1 cellular context compared by ENCODE assay signal in genomic region chr2:202577250-202578183, GRCh38.
TF ChIP-seq lines count a peak whose summit lies in the region.

No MANE protein-coding gene starts in this region.

TF ChIP-seq in HEK293, 187 proteins besides CTCF, POLR2A, EP300 and RAD21 (continued from another document):
- TF ChIP-seq PRDM2 (tag by site-specific recombination; IDR thresholded peaks at IDR 0.05; ENCODE audit: borderline replicate concordance) (no peak), ZNF791 (tag by site-specific recombination; IDR thresholded peaks at IDR 0.05) (no peak), ZNF747 (tag by site-specific recombination; IDR thresholded peaks at IDR 0.05) (no peak), ZNF202 (tag by site-specific recombination; IDR thresholded peaks at IDR 0.05; ENCODE audit: borderline replicate concordance) (no peak), ZNF639 (tag by site-specific recombination; IDR thresholded peaks at IDR 0.05) (no peak), ZBTB17 (tag by site-specific recombination; IDR thresholded peaks at IDR 0.05) (no peak), MZF1 (tag by site-specific recombination; IDR thresholded peaks at IDR 0.05; ENCODE audit: borderline replicate concordance) (no peak)
